Comparison of ENCODE assay signal across 8 cellular contexts in genomic region chr7:43926193-43927043, GRCh38. TPM values are rescaled to one million over a fixed set of nuclear protein-coding genes. Genes with fewer than 3 reads are reported as not detected.
DNase-seq lines count a peak whose midpoint lies in the region; ATAC-seq, FAIRE-seq and TF ChIP-seq lines count a peak whose summit lies in the region.

UBE2D4 (plus strand) TSS chr7:43926436; CDS start chr7:43926533, 97 bp downstream.

- no peak for FAIRE-seq in keratinocyte (lab: Jason Lieb, UNC)

- no peaks in the 10 kb centered on the region for H3K79me2 ChIP-seq in keratinocyte (ENCODE audit: control insufficient read depth, insufficient read depth, low read length)

- DNase-seq in AG10803 (ENCODE audit: low read depth): peak; percentile 51
- peak; percentile 82 for DNase-seq in NCI-H2227 treated with DMSO at 0.1 percent for 48 hours (lab: John Stamatoyannopoulos, UW)
- peak; percentile 79 for DNase-seq in activated CD4-positive, CD25-positive, alpha-beta regulatory T cell treated with anti-CD3 and anti-CD28 coated beads, Interleukin-2, amount 50 U/mL, for 16 hours (ENCODE audit: low read depth, low spot score)
- peak; percentile 88 for DNase-seq in central memory CD4-positive, alpha-beta T cell
- DNase-seq in keratinocyte (ENCODE audit: low read depth, low spot score): no peak
- DNase-seq in stimulated activated CD4-positive, alpha-beta T cell treated with anti-CD3 and anti-CD28 coated beads, Interleukin-15, amount 100 ng/mL, for 1 hour (ENCODE audit: low read depth in 1 of 2, low spot score in 1 of 2): peak; percentile 76 to 89

- peak within 1 kb of the TSS; percentile 98 for H2AFZ ChIP-seq in keratinocyte (ENCODE audit: control insufficient read depth, low read length)

- H3K4me1 ChIP-seq in keratinocyte (ENCODE audit: control insufficient read depth, extremely low read depth, insufficient read depth, low read length): peaks cover 11% of the 10 kb centered on the region

- dilution Hi-C loops in keratinocyte (cut with MboI; ENCODE audit: extremely low pct_ligation_motif_present, low sequenced_read_pairs): no loop called here

- peak within 1 kb of the TSS; percentile 99 for H3K4me2 ChIP-seq in keratinocyte (ENCODE audit: control insufficient read depth, extremely low read depth, insufficient read depth, low read depth, low read length)

- no peaks in the 10 kb centered on the region for H4K20me1 ChIP-seq in keratinocyte (ENCODE audit: control insufficient read depth, extremely low read depth, insufficient read depth, low read length)

- H3K36me3 ChIP-seq in keratinocyte (ENCODE audit: control insufficient read depth in 2 of 2, extremely low read depth in 1 of 2, insufficient read depth in 2 of 2, low read length in 2 of 2): no peaks in the 10 kb centered on the region

- H3K27me3 ChIP-seq in keratinocyte (ENCODE audit: control insufficient read depth, extremely low read depth, insufficient read depth, low read length): no peaks in the 10 kb centered on the region

- H3K9ac ChIP-seq in keratinocyte (ENCODE audit: control insufficient read depth, extremely low read depth, insufficient read depth, low read length): peak within 1 kb of the TSS; percentile 77

- TF ChIP-seq CTCF in AG10803 (conservative IDR thresholded peaks at IDR 0.05; ENCODE audit: low read length) (peak; percentile 22; the same call in 1 of the 2 replicates), keratinocyte (optimal IDR thresholded peaks at IDR 0.05 in 1 of 3, IDR thresholded peaks at IDR 0.05 in 1 of 3, conservative IDR thresholded peaks at IDR 0.05 in 1 of 3; ENCODE audit: extremely low read depth in 1 of 3, insufficient read depth in 2 of 3, low read length in 3 of 3) (peak in 1 of 3 experiments; percentile 4)

- no peaks in the 10 kb centered on the region for H3K9me3 ChIP-seq in keratinocyte (ENCODE audit: control insufficient read depth, low read depth, low read length)

- peak within 1 kb of the TSS; percentile 72 for H3K27ac ChIP-seq in keratinocyte (ENCODE audit: control insufficient read depth, insufficient read depth, low read length)

- ATAC-seq in GM18909 (IDR thresholded peaks at IDR 0.05; ENCODE audit: poor library complexity, unreplicated experiment) (peak; percentile 91), HG03139 (IDR thresholded peaks at IDR 0.05; ENCODE audit: unreplicated experiment) (peak; percentile 80)

- no peaks in the 10 kb centered on the region for H3K9me1 ChIP-seq in keratinocyte (ENCODE audit: control insufficient read depth, extremely low read depth, insufficient read depth, low read length)

- H3K4me3 ChIP-seq in AG10803 (ENCODE audit: low read length) (peak within 1 kb of the TSS; percentile 81), keratinocyte (ENCODE audit: control insufficient read depth in 2 of 3, extremely low read depth in 1 of 3, insufficient read depth in 2 of 3, low read depth in 1 of 3, low read length in 3 of 3) (peak within 1 kb of the TSS; percentile 52 to 92 (median 75))

RNA-seq across cellular contexts. Expression of gene UBE2D4, which starts in this region (rescaled TPM):
- 7.9 to 11.0 TPM (median 8.1 TPM) in 3 replicates for polyA plus RNA-seq in keratinocyte
- 1.8 TPM for polyA plus RNA-seq in keratinocyte (2011; ENCODE audit: low read depth)
- polyA plus RNA-seq in keratinocyte (2011; cell fraction: cytosol; rRNA removed): 7.7 and 8.7 TPM in 2 replicates
- polyA plus RNA-seq in keratinocyte (2011; cell fraction: nucleus; rRNA removed): 2.8 and 2.9 TPM in 2 replicates
- 6.5 and 7.1 TPM in 2 replicates for polyA plus RNA-seq in keratinocyte (2012; ENCODE audit: low replicate concordance)
- polyA minus RNA-seq in keratinocyte: 14.9 to 19.4 TPM (median 16.3 TPM) in 3 replicates
- 5.8 TPM for polyA minus RNA-seq in keratinocyte (2011; cell fraction: cytosol; rRNA and poly(A)+ RNA removed)
- polyA minus RNA-seq in keratinocyte (2011; cell fraction: nucleus; rRNA and poly(A)+ RNA removed): 1.5 and 1.7 TPM in 2 replicates
